ENCODE assay signal across 8 cellular contexts in genomic region chr22:37639070-37639760, GRCh38. TPM values are rescaled to one million over a fixed set of nuclear protein-coding genes. Genes with fewer than 3 reads are reported as not detected.
DNase-seq lines count a peak whose midpoint lies in the region; ATAC-seq and TF ChIP-seq lines count a peak whose summit lies in the region.

TSS of gene SH3BP1 (plus strand) at chr22:37639669. CDS start at chr22:37639788, 119 bp downstream.

- H2AFZ ChIP-seq in OCI-LY7 (ENCODE audit: low read length): peak within 1 kb of the TSS; percentile 78

- POLR2A ChIA-PET in OCI-LY7 (lab: Charles Lee): no interaction called here

- H3K9me3 ChIP-seq in OCI-LY7 (ENCODE audit: low read length) (no peaks in the 10 kb centered on the region), cardiac muscle cell (ENCODE audit: low read depth) (no peaks in the 10 kb centered on the region)

- intact Hi-C loops in OCI-LY7 (cut with micrococcal nuclease; ENCODE audit: unreplicated experiment): loop anchor here (2.0 kb wide), 1 partner anchor 16 kb away; no protein-coding TSS in a partner anchor

- H3K79me2 ChIP-seq in OCI-LY7 (ENCODE audit: insufficient read depth, low read depth, low read length): no peaks in the 10 kb centered on the region

- no TSS peak for BruUV-seq in OCI-LY7 (replicated peaks; lab: Mats Ljungman, UMichigan)

- H3K9ac ChIP-seq in rectal smooth muscle tissue (ENCODE audit: low read length): peak within 1 kb of the TSS; percentile 61

- H3K4me2 ChIP-seq in OCI-LY7 (ENCODE audit: low read length): peak within 1 kb of the TSS; percentile 99

- DNase-seq in NCI-H345 (lab: John Stamatoyannopoulos, UW) (peak; percentile 21), NCI-H345 treated with DMSO at 0.1 percent for 48 hours (lab: John Stamatoyannopoulos, UW; ENCODE audit: unreplicated experiment) (no peak), OCI-LY7 (ENCODE audit: low spot score) (peak; percentile 67), activated gamma-delta T cell treated with Interleukin-2 at 50 U/mL for 16 hours (peak; percentile 59), cardiac muscle cell (ENCODE audit: low read depth in 1 of 2, low spot score in 1 of 2) (peak; percentile 53 to 78), SKM-1 (lab: John Stamatoyannopoulos, UW; ENCODE audit: unreplicated experiment) (no peak)

- peaks cover 17% of the 10 kb centered on the region; the same call in 1 of the 2 replicates for H3K36me3 ChIP-seq in OCI-LY7 (ENCODE audit: insufficient read depth, low read length)
- no peaks in the 10 kb centered on the region for H3K36me3 ChIP-seq in cardiac muscle cell
- H3K36me3 ChIP-seq in rectal smooth muscle tissue (ENCODE audit: control insufficient read depth, insufficient read depth, low read length): no peaks in the 10 kb centered on the region

- H3K27ac ChIP-seq in OCI-LY7 (ENCODE audit: low read depth, low read length, poor library complexity, severe bottlenecking) (peak within 1 kb of the TSS; percentile 41), cardiac muscle cell (peak within 1 kb of the TSS; percentile 24), rectal smooth muscle tissue (ENCODE audit: low read depth, low read length) (no peak within 1 kb of the TSS)

- TF ChIP-seq CTCF in OCI-LY7 (conservative IDR thresholded peaks at IDR 0.05; ENCODE audit: low read length) (no peak; the same call in 1 of the 2 replicates), cardiac muscle cell (IDR thresholded peaks at IDR 0.05; ENCODE audit: low read depth, low read length) (peak; percentile 2)

- H3K9me2 ChIP-seq in OCI-LY7 (ENCODE audit: insufficient read depth, low read length): no peaks in the 10 kb centered on the region

- H3K4me3 ChIP-seq in OCI-LY7 (ENCODE audit: low read depth, low read length, poor library complexity, severe bottlenecking) (peak within 1 kb of the TSS; percentile 94), cardiac muscle cell (peak within 1 kb of the TSS; percentile 86), rectal smooth muscle tissue (ENCODE audit: low read length) (peak within 1 kb of the TSS; percentile 81)

- H3K4me1 ChIP-seq in OCI-LY7 (ENCODE audit: insufficient read depth, low read length, poor library complexity, severe bottlenecking): peaks cover 35% of the 10 kb centered on the region
- peaks cover 21% of the 10 kb centered on the region for H3K4me1 ChIP-seq in cardiac muscle cell (ENCODE audit: low read depth)
- peaks cover 10% of the 10 kb centered on the region for H3K4me1 ChIP-seq in rectal smooth muscle tissue (ENCODE audit: control insufficient read depth, insufficient read depth, low read length)

- H3K27me3 ChIP-seq in cardiac muscle cell: no peaks in the 10 kb centered on the region
- no peaks in the 10 kb centered on the region for H3K27me3 ChIP-seq in rectal smooth muscle tissue (ENCODE audit: control insufficient read depth, insufficient read depth, low read length)

- CTCF ChIA-PET in OCI-LY7 (lab: Charles Lee; ENCODE audit: unreplicated experiment): interaction anchor here (0.6 kb wide), 2 partner anchors 29 to 289 kb away, joined by 5 to 6 read pairs; no protein-coding TSS in a partner anchor

- no peak for ATAC-seq in GM18867 (IDR thresholded peaks at IDR 0.05; ENCODE audit: unreplicated experiment)

- no peaks in the 10 kb centered on the region for H4K20me1 ChIP-seq in OCI-LY7 (ENCODE audit: insufficient read depth, low read length)

RNA-seq across cellular contexts. Expression of gene SH3BP1, which starts in this region (rescaled TPM):
- 15.3 and 18.3 TPM in 2 replicates for total RNA-seq in OCI-LY7 (2014; rRNA removed; shearing (Covaris generic))
- 44.4 and 48.4 TPM in 2 replicates for total RNA-seq in OCI-LY7 (2022)
- 24.3 and 51.9 TPM in 2 replicates for total RNA-seq in cardiac muscle cell
- 15.0 and 20.7 TPM in 2 replicates for polyA plus RNA-seq in cardiac muscle cell

Comparison
In these comparisons a context has a peak if more than half of its experiments do, and no peak if none do; other contexts are left out.
1. DNase-seq: peak in NCI-H345 (single experiment), OCI-LY7 (single experiment), activated gamma-delta T cell treated with Interleukin-2 at 50 U/mL for 16 hours (single experiment) and cardiac muscle cell (2 of 2); none in NCI-H345 treated with DMSO at 0.1 percent for 48 hours (single experiment) and SKM-1 (single experiment).
2. Peak in every context shown above with its lines, with median percentiles within 50 percentile points of each other: H3K4me3 ChIP-seq.